Comparison of ENCODE assay signal across 22 cellular contexts in the genomic region with DNA sequence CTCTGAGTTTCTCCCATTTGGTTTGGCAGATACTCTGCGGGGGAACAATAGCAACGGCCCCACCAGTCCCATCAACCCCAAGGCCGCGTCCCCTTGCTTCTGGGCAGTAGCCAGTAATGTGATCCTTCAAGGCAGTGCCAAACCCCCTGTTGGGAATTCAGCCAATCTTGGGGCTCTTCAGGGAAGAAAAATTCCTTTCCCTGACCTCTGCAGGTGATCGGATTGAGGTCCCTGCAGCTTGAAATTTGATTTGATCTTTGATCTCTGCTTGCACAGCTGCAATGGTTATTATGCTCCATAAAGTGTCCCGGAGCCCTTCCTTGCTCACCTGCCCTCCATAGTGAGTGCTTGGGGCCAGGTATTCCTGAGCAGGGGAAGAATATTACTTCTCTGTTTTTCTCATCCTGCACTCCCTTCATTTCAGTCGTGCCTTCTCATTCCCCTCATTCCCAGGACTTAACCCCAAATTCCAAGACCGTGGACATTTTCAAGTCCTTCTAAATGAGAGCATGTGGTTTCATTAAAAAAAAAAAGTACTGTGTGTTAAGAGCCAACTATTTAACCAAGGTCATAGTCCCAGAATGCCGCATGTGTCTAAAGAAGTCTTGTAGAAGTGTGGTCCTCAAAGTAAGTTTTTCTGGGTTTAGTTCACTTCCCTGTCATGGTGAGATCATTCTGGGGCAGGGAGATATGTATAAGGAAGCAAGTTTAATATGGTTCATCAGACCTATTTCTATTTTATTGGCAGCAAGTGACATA. TPM values are rescaled to one million over a fixed set of nuclear protein-coding genes. Genes with fewer than 3 reads are reported as not detected.
A peak's percentile ranks its signal among the peaks of the same experiment; 100 is the strongest.
DNase-seq lines count a peak whose midpoint lies in the region; ATAC-seq and TF ChIP-seq lines count a peak whose summit lies in the region.
"Had no signal": no experiment of that assay in that cellular context is flagged by ENCODE, and none has a peak within 500 bp of the region (broad histone marks: within the 10 kb centered on the region; RNA-seq: fewer than 3 reads in every experiment).

No MANE protein-coding gene starts in this region.

- H3K79me2 ChIP-seq in GM23248 (ENCODE audit: insufficient read depth), result no peaks in the 10 kb centered on the region
- no peaks in the 10 kb centered on the region for H3K79me2 ChIP-seq in neural progenitor cell (ENCODE audit: low read depth)
- H3K79me2 ChIP-seq: parathyroid adenoma had no signal

- H3K27me3 ChIP-seq in GM23248 (replicated peaks; ENCODE audit: insufficient read depth), result no peaks in the 10 kb centered on the region
- no peaks in the 10 kb centered on the region for H3K27me3 ChIP-seq in neural progenitor cell
- H3K27me3 ChIP-seq: vagina had no signal

- no peak overlapping the region for H3K27ac Mint-ChIP-seq in neural progenitor cell
- no peak overlapping the region for H3K27ac Mint-ChIP-seq in stimulated activated effector memory CD8-positive, alpha-beta T cell treated with anti-CD3 and anti-CD28 coated beads, Interleukin-12 subunit alpha, Interleukin-12 subunit beta, amount 100 ng/mL, for 72 hours
- H3K27ac Mint-ChIP-seq: activated CD8-positive, alpha-beta T cell treated with anti-CD3 and anti-CD28 coated beads, Interleukin-2, amount 10 ng/mL, durations not matched to agents 7 days and 5 days; activated naive CD8-positive, alpha-beta T cell treated with anti-CD3 and anti-CD28 coated beads, Interleukin-2, amount 10 ng/mL, durations not matched to agents 7 days and 5 days; naive thymus-derived CD4-positive, alpha-beta T cell had no signal

- peaks cover 31% of the 10 kb centered on the region for H3K4me1 Mint-ChIP-seq in neural progenitor cell
- H3K4me1 Mint-ChIP-seq in stimulated activated effector memory CD8-positive, alpha-beta T cell treated with anti-CD3 and anti-CD28 coated beads, Interleukin-12 subunit alpha, Interleukin-12 subunit beta, amount 100 ng/mL, for 72 hours, result no peaks in the 10 kb centered on the region
- H3K4me1 Mint-ChIP-seq: activated naive CD8-positive, alpha-beta T cell treated with anti-CD3 and anti-CD28 coated beads, Interleukin-2, amount 10 ng/mL, durations not matched to agents 7 days and 5 days; naive thymus-derived CD4-positive, alpha-beta T cell had no signal

- no peak for ATAC-seq in HG02571 (IDR thresholded peaks at IDR 0.05; ENCODE audit: unreplicated experiment)
- no peak for ATAC-seq in stimulated activated effector memory CD8-positive, alpha-beta T cell treated with anti-CD3 and anti-CD28 coated beads, Interleukin-12 subunit alpha, Interleukin-12 subunit beta, amount 100 ng/mL, for 72 hours
- ATAC-seq in GM21825 (IDR thresholded peaks at IDR 0.05; ENCODE audit: unreplicated experiment), result no peak
- ATAC-seq: activated CD8-positive, alpha-beta T cell treated with anti-CD3 and anti-CD28 coated beads, Interleukin-2, amount 10 ng/mL, durations not matched to agents 7 days and 5 days; naive thymus-derived CD4-positive, alpha-beta T cell had no signal

- H3K4me1 ChIP-seq in GM23248 (ENCODE audit: insufficient read depth) (no peaks in the 10 kb centered on the region), neural progenitor cell (peaks cover 28% of the 10 kb centered on the region)
- H3K4me1 ChIP-seq: vagina had no signal

- H3K4me2 ChIP-seq in GM23248 (ENCODE audit: unreplicated experiment), result no peak overlapping the region
- no peak overlapping the region for H3K4me2 ChIP-seq in neural progenitor cell

- H3K36me3 Mint-ChIP-seq in neural progenitor cell, result no peaks in the 10 kb centered on the region
- H3K36me3 Mint-ChIP-seq in stimulated activated effector memory CD8-positive, alpha-beta T cell treated with anti-CD3 and anti-CD28 coated beads, Interleukin-12 subunit alpha, Interleukin-12 subunit beta, amount 100 ng/mL, for 72 hours, result no peaks in the 10 kb centered on the region
- H3K36me3 Mint-ChIP-seq: activated naive CD8-positive, alpha-beta T cell treated with anti-CD3 and anti-CD28 coated beads, Interleukin-2, amount 10 ng/mL, durations not matched to agents 7 days and 5 days had no signal

- DNase-seq in GM23248 (peak; percentile 8), NCI-H1105 (lab: John Stamatoyannopoulos, UW) (peak; percentile 15), astrocyte of the cerebellum (ENCODE audit: low read depth) (peak; percentile 63), neural progenitor cell (ENCODE audit: low spot score) (no peak)
- no peak for DNase-seq in stimulated activated effector memory CD8-positive, alpha-beta T cell treated with anti-CD3 and anti-CD28 coated beads, Interleukin-12 subunit alpha, Interleukin-12 subunit beta, amount 100 ng/mL, for 72 hours (ENCODE audit: low spot score in 2 of 2)
- DNase-seq: activated CD4-positive, CD25-positive, alpha-beta regulatory T cell; activated CD8-positive, alpha-beta T cell treated with anti-CD3 and anti-CD28 coated beads, Interleukin-2, amount 10 ng/mL, durations not matched to agents 7 days and 5 days; activated naive CD8-positive, alpha-beta T cell treated with anti-CD3 and anti-CD28 coated beads, Interleukin-2, amount 10 ng/mL, durations not matched to agents 7 days and 5 days; central memory CD4-positive, alpha-beta T cell; effector CD8-positive, alpha-beta T cell; glutamatergic neuron; Kasumi-1; naive thymus-derived CD4-positive, alpha-beta T cell; NCI-H1694; OCI-M1; SIG-M5; T-helper 2 cell had no signal

- TF ChIP-seq CTCF in astrocyte of the cerebellum (IDR thresholded peaks at IDR 0.05; ENCODE audit: low read depth, low read length, missing control alignments), result no peak
- no peak for TF ChIP-seq CTCF in neural progenitor cell (IDR thresholded peaks at IDR 0.05)

- H3K27ac ChIP-seq in GM23248 (no peak overlapping the region), neural progenitor cell (no peak overlapping the region)
- H3K27ac ChIP-seq: parathyroid adenoma, vagina had no signal

- 86 to 87% methylated on average over 9 of the region's 9 CpGs for WGBS in GM23248 (ENCODE audit: low coverage in 1 of 2, low lambda C conversion rate in 2 of 2, missing lambda C conversion rate in 2 of 2), 2 experiments

- peaks cover 5% of the 10 kb centered on the region for H3K27me3 Mint-ChIP-seq in neural progenitor cell (ENCODE audit: insufficient read depth, low read depth)
- H3K27me3 Mint-ChIP-seq: activated naive CD8-positive, alpha-beta T cell treated with anti-CD3 and anti-CD28 coated beads, Interleukin-2, amount 10 ng/mL, durations not matched to agents 7 days and 5 days had no signal

- H3K9ac ChIP-seq in GM23248, result no peak overlapping the region
- H3K9ac ChIP-seq in neural progenitor cell, result no peak overlapping the region
- H3K9ac ChIP-seq: parathyroid adenoma had no signal

- H4K20me1 ChIP-seq in GM23248 (ENCODE audit: insufficient read depth), result no peaks in the 10 kb centered on the region
- no peaks in the 10 kb centered on the region for H4K20me1 ChIP-seq in neural progenitor cell (ENCODE audit: low read depth)

- H3K9me2 ChIP-seq in GM23248 (ENCODE audit: insufficient read depth), result no peaks in the 10 kb centered on the region

- no peak overlapping the region for H2AFZ ChIP-seq in GM23248
- H2AFZ ChIP-seq in neural progenitor cell (replicated peaks), result no peak overlapping the region
- H2AFZ ChIP-seq: parathyroid adenoma had no signal

- H3F3A ChIP-seq in GM23248 (ENCODE audit: insufficient read depth), result no peaks in the 10 kb centered on the region
- peaks cover 2% of the 10 kb centered on the region for H3F3A ChIP-seq in neural progenitor cell (ENCODE audit: low read depth)

- H3K36me3 ChIP-seq in GM23248 (ENCODE audit: low read depth) (no peaks in the 10 kb centered on the region), neural progenitor cell (no peaks in the 10 kb centered on the region)
- H3K36me3 ChIP-seq: vagina had no signal

- in situ Hi-C loops in GM23248 (cut with MboI), result no loop called here
- in situ Hi-C loops in astrocyte of the cerebellum (cut with HindIII; ENCODE audit: low sequenced_read_pairs), result no loop called here

- H3K9me3 Mint-ChIP-seq in neural progenitor cell, result no peaks in the 10 kb centered on the region
- peaks cover 9% of the 10 kb centered on the region for H3K9me3 Mint-ChIP-seq in stimulated activated effector memory CD8-positive, alpha-beta T cell treated with anti-CD3 and anti-CD28 coated beads, Interleukin-12 subunit alpha, Interleukin-12 subunit beta, amount 100 ng/mL, for 72 hours

- no peaks in the 10 kb centered on the region for H3K9me3 ChIP-seq in GM23248 (ENCODE audit: low read depth)
- no peaks in the 10 kb centered on the region for H3K9me3 ChIP-seq in neural progenitor cell (ENCODE audit: low read depth)
- H3K9me3 ChIP-seq: vagina had no signal

- H3K4me3 Mint-ChIP-seq in neural progenitor cell, result peak overlapping the region; percentile 37
- H3K4me3 Mint-ChIP-seq in stimulated activated effector memory CD8-positive, alpha-beta T cell treated with anti-CD3 and anti-CD28 coated beads, Interleukin-12 subunit alpha, Interleukin-12 subunit beta, amount 100 ng/mL, for 72 hours, result no peak overlapping the region
- H3K4me3 Mint-ChIP-seq: activated CD8-positive, alpha-beta T cell treated with anti-CD3 and anti-CD28 coated beads, Interleukin-2, amount 10 ng/mL, durations not matched to agents 7 days and 5 days; activated naive CD8-positive, alpha-beta T cell treated with anti-CD3 and anti-CD28 coated beads, Interleukin-2, amount 10 ng/mL, durations not matched to agents 7 days and 5 days; naive thymus-derived CD4-positive, alpha-beta T cell had no signal

- no peak overlapping the region for H3K4me3 ChIP-seq in GM23248
- no peak overlapping the region for H3K4me3 ChIP-seq in astrocyte of the cerebellum (ENCODE audit: low read depth, low read length)
- H3K4me3 ChIP-seq in neural progenitor cell, result no peak overlapping the region
- H3K4me3 ChIP-seq: vagina had no signal

RNA-seq across cellular contexts. Expression of a gene that starts 56.3 kb away (rescaled TPM):
- 13.8 and 16.6 TPM in 2 replicates for total RNA-seq in GM23248 (2014; rRNA removed; shearing (Covaris generic))
- polyA plus RNA-seq in GM23248 (2016; fragmentation: Nextera tagmentation; extraction: Ambion mirVana), result 18.5 and 20.8 TPM in 2 replicates
- 10.6 and 12.7 TPM in 2 replicates for total RNA-seq in neural progenitor cell (ENCODE audit: low replicate concordance)
- total RNA-seq: activated CD8-positive, alpha-beta T cell treated with anti-CD3 and anti-CD28 coated beads, Interleukin-2, amount 10 ng/mL, durations not matched to agents 7 days and 5 days; activated naive CD8-positive, alpha-beta T cell treated with anti-CD3 and anti-CD28 coated beads, Interleukin-2, amount 10 ng/mL, durations not matched to agents 7 days and 5 days; lung microvascular endothelial cell; naive thymus-derived CD4-positive, alpha-beta T cell had no signal
- polyA plus RNA-seq: naive thymus-derived CD4-positive, alpha-beta T cell had no signal

Comparison
In these comparisons a context has a peak if more than half of its experiments do, and no peak if none do; other contexts are left out.
1. DNase-seq: peak in GM23248 (single experiment), NCI-H1105 (single experiment) and astrocyte of the cerebellum (single experiment); none in neural progenitor cell (single experiment) and stimulated activated effector memory CD8-positive, alpha-beta T cell treated with anti-CD3 and anti-CD28 coated beads, Interleukin-12 subunit alpha, Interleukin-12 subunit beta, amount 100 ng/mL, for 72 hours (0 of 2).